In the genomic region with DNA sequence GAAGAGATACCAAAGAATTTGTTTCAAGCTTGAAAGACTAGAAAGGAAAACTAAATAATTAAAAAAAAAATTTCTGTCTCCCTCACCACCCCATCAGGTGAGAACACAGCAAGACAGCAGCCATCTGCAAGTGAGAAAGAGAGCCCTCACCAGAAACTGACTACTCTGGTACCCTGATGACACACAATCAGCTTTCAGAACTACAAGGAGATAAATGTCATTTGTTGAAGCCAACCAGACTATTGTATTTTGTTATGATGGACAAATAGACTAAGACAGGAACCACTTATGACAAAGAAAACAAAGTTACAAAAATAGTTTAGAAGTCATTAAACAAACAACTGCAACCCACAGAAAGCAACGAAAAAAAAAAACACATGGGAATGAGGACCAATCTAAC, we compare ENCODE assay signal across 22 cellular contexts.
"Had no signal": no experiment of that assay in that cellular context is flagged by ENCODE, and none has a peak within 500 bp of the region (broad histone marks: within the 10 kb centered on the region; RNA-seq: fewer than 3 reads in every experiment).

No MANE protein-coding gene starts in this region.

- H3K36me3 ChIP-seq: esophagus squamous epithelium, lower lobe of right lung, ovary, sigmoid colon, spleen, thoracic aorta, tibial nerve, upper lobe of left lung had no signal

- H3K27me3 Mint-ChIP-seq: dendritic cell treated with granulocyte-macrophage colony-stimulating factor and Interleukin-4, amounts not matched to agents 40 ng/mL and 50 ng/mL, for 4 days; memory B cell; stimulated activated memory B cell treated with anti-CD40 and anti-IgM and Interleukin-4, amounts not matched to agents 10 μg/mL and 1 μg/mL and 100 μg/mL, for 72 hours had no signal

- H3K4me3 ChIP-seq: esophagus squamous epithelium, lower lobe of right lung, ovary, psoas muscle, sigmoid colon, skin epidermis, spleen, thoracic aorta, tibial nerve, upper lobe of left lung had no signal

- H3K4me3 Mint-ChIP-seq: dendritic cell treated with granulocyte-macrophage colony-stimulating factor and Interleukin-4, amounts not matched to agents 40 ng/mL and 50 ng/mL, for 4 days; memory B cell; natural killer cell; stimulated activated memory B cell treated with anti-CD40 and anti-IgM and Interleukin-4, amounts not matched to agents 10 μg/mL and 1 μg/mL and 100 μg/mL, for 72 hours had no signal

- H3K27me3 ChIP-seq: esophagus squamous epithelium, ovary, sigmoid colon, spleen, tibial nerve, upper lobe of left lung had no signal

- H3K27ac ChIP-seq: esophagus squamous epithelium, lower lobe of right lung, ovary, psoas muscle, sigmoid colon, skin epidermis, spleen, thoracic aorta, tibial nerve, upper lobe of left lung had no signal

- H3K9me3 ChIP-seq: ovary had no signal

- H3K4me1 ChIP-seq: esophagus squamous epithelium, lower lobe of right lung, psoas muscle, spleen, tibial nerve, upper lobe of left lung had no signal

- DNase-seq: effector memory CD4-positive, alpha-beta T cell; erythroblast; esophagus squamous epithelium; left ventricle myocardium superior; lower lobe of right lung; natural killer cell; occipital lobe; ovary; posterior cingulate gyrus; psoas muscle; right cardiac atrium; sigmoid colon; spleen; stimulated activated CD4-positive, alpha-beta T cell treated with anti-CD3 and anti-CD28 coated beads, Interleukin-4, amount 100 ng/mL, for 4 hours; stimulated activated naive CD8-positive, alpha-beta T cell treated with anti-CD3 and anti-CD28 coated beads, Interleukin-15, Interleukin-2, amounts not matched to agents 100 U/mL and 50 U/mL, for 24 hours; upper lobe of left lung had no signal

- H3K27ac Mint-ChIP-seq: dendritic cell treated with granulocyte-macrophage colony-stimulating factor and Interleukin-4, amounts not matched to agents 40 ng/mL and 50 ng/mL, for 4 days; memory B cell; natural killer cell; stimulated activated memory B cell treated with anti-CD40 and anti-IgM and Interleukin-4, amounts not matched to agents 10 μg/mL and 1 μg/mL and 100 μg/mL, for 72 hours had no signal

- ATAC-seq: left ventricle myocardium superior; lower lobe of right lung; natural killer cell; psoas muscle; right cardiac atrium; stimulated activated memory B cell treated with anti-CD40 and anti-IgM and Interleukin-4, amounts not matched to agents 10 μg/mL and 1 μg/mL and 100 μg/mL, for 72 hours; stimulated activated naive CD8-positive, alpha-beta T cell treated with anti-CD3 and anti-CD28 coated beads, Interleukin-15, Interleukin-2, amounts not matched to agents 100 U/mL and 50 U/mL, for 24 hours had no signal
